8 cellular contexts compared by ENCODE assay signal in the genomic region with DNA sequence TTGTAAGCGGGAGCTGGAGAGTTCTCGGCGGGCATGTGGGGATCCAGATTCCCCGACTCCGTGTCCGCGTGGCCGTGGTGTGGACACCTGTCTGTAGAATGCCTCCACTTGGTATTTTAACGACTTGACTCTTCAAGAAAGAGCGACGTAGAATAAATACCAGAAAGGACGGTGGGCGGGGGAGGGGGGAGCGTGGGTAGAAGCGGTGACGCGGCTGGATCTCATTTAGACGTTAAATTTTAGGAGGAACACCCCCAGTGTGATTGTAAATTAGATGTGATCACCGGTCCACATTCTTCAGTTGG. TPM values are rescaled to one million over a fixed set of nuclear protein-coding genes. Genes with fewer than 3 reads are reported as not detected.
DNase-seq lines count a peak whose midpoint lies in the region; ATAC-seq, FAIRE-seq and TF ChIP-seq lines count a peak whose summit lies in the region.

No MANE protein-coding gene starts in this region.

- no peak for TF ChIP-seq EP300 in stomach (IDR thresholded peaks at IDR 0.05)

- H3K4me1 ChIP-seq in ascending aorta, result peaks cover 0 to 13% of the 10 kb centered on the region in 2 donors
- peaks cover 5 to 9% of the 10 kb centered on the region in 2 donors for H3K4me1 ChIP-seq in left lung
- peaks cover 0 to 30% (median 17%) of the 10 kb centered on the region in 4 donors for H3K4me1 ChIP-seq in stomach

- no peak for ATAC-seq in left lung
- no peak for ATAC-seq in HG03139 (IDR thresholded peaks at IDR 0.05; ENCODE audit: unreplicated experiment)
- ATAC-seq in GM21515 (IDR thresholded peaks at IDR 0.05; ENCODE audit: unreplicated experiment), result no peak

- H3K4me3 ChIP-seq in ascending aorta (peak overlapping the region; percentile 73 to 80), left lung (peak overlapping the region; percentile 43 to 55), stomach (peak overlapping the region; percentile 62 to 71 (median 66))

- 8 to 19% (median 12%) methylated on average over 19 of the region's 19 CpGs for WGBS in stomach, 5 donors

- H3K9me3 ChIP-seq in ascending aorta (no peaks in the 10 kb centered on the region), left lung (no peaks in the 10 kb centered on the region), stomach (no peaks in the 10 kb centered on the region)

- H3K36me3 ChIP-seq in ascending aorta (no peaks in the 10 kb centered on the region), left lung (no peaks in the 10 kb centered on the region), stomach (no peaks in the 10 kb centered on the region)

- intact Hi-C loops in ascending aorta (cut with DNase I), result loop anchor here (10.0 kb wide), 1 partner anchor 656 kb away; a partner anchor contains a TSS
- intact Hi-C loops in left lung (cut with DNase I), result no loop called here
- intact Hi-C loops in stomach (cut with DNase I; ENCODE audit: low total_unique reads), result no loop called here

- peak; percentile 22 for DNase-seq in HTR-8/SVneo (ENCODE audit: insufficient read length, low spot score)
- DNase-seq in ascending aorta (ENCODE audit: low spot score in 2 of 2), result no peak
- no peak for DNase-seq in left lung
- no peak for DNase-seq in stomach
- DNase-seq in NOMO-1 (lab: John Stamatoyannopoulos, UW; ENCODE audit: unreplicated experiment in 2 of 2), result no peak
- no peak for DNase-seq in NCI-H2029 treated with DMSO at 0.1 percent for 48 hours (lab: John Stamatoyannopoulos, UW)

- no peak for TF ChIP-seq POLR2A in stomach (IDR thresholded peaks at IDR 0.05)

- no peak for FAIRE-seq in HTR-8/SVneo (lab: Jason Lieb, UNC)

- H3K27ac ChIP-seq in ascending aorta (peak overlapping the region; percentile 63 to 98), left lung (peak overlapping the region; percentile 50 to 65), stomach (peak overlapping the region; percentile 54 to 89 (median 69))

- TF ChIP-seq CTCF in ascending aorta (IDR thresholded peaks at IDR 0.05), result no peak
- no peak for TF ChIP-seq CTCF in left lung (IDR thresholded peaks at IDR 0.05)
- TF ChIP-seq CTCF in stomach (IDR thresholded peaks at IDR 0.05), result no peak

- H3K27me3 ChIP-seq in ascending aorta, result no peaks in the 10 kb centered on the region
- peaks cover 5 to 72% of the 10 kb centered on the region in 2 donors for H3K27me3 ChIP-seq in left lung
- H3K27me3 ChIP-seq in stomach, result peaks cover 0 to 26% (median 21%) of the 10 kb centered on the region in 3 donors

RNA-seq across cellular contexts. Expression of a gene that starts 0.6 kb away (rescaled TPM):
- total RNA-seq in ascending aorta (7.1 TPM), left lung (10 to 100 TPM; 10.4 to 16.7 TPM), stomach (10 to 100 TPM in 2 of 5 donors, 1 to 10 TPM in 2, not detected in 1; 4.1 to 15.2 (median 10.0) TPM)
- polyA plus RNA-seq in stomach, result 1 to 10 TPM in 1 of 3 donors, under 1 TPM in 2; 0.61 to 1.5 (median 0.93) TPM
